16 cellular contexts compared by ENCODE assay signal in the genomic region with DNA sequence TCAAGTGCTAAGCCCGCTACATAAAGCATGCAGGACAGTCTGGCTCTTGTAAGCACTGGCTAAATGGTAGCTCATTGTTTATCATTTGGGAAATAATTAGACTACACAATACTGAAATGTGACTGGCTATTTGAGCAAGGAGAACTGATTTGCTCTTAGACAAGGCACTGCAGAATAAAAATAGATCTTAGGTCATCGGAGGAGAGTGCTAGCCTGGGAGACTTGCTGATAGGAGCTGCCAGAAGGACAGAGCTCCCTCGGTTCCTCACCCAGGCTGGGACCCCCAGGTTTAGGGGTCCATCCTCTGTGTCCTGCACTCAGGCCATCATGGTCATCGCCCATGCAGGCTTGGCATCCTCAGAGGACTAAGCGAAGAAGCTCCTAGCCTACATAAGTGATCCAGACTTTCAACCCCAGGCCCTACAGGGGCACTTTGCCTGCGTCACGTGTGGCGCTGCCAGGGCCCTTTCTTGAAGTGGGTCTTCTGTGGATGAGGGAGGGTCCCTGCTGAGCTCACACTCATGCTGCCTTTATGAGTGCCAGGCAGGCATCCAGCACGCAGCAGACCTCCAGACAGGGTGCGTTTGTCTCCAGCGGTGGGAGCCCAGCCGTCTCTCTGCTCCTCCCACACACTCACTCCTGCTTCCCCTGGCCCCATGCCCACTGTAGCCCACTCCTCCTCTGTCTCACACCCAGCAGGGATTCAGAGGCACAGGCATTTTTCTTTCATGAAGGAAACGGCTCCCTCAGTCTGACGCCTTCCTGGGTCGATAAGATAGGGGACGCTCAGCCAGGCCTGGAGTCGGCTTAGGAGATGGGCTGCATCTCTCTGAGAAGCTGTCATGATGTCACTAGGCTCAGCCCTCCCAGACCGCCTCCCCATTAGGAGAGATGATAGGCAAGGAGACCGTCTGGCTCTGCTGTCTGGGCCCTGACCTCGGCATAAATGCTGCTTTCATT.
DNase-seq lines count a peak whose midpoint lies in the region; ATAC-seq and TF ChIP-seq lines count a peak whose summit lies in the region.
"Had no signal": no experiment of that assay in that cellular context is flagged by ENCODE, and none has a peak within 500 bp of the region (broad histone marks: within the 10 kb centered on the region; RNA-seq: fewer than 3 reads in every experiment).

No MANE protein-coding gene starts in this region.

- no peaks in the 10 kb centered on the region for H3K36me3 Mint-ChIP-seq in mesothelial cell of epicardium
- H3K36me3 Mint-ChIP-seq: CD4-positive, alpha-beta memory T cell; stimulated activated naive B cell treated with anti-CD40 and anti-IgM and Interleukin-4, amounts not matched to agents 10 μg/mL and 1 μg/mL and 100 μg/mL, for 72 hours had no signal

- no peak for TF ChIP-seq CTCF in dorsolateral prefrontal cortex (IDR thresholded peaks at IDR 0.05 in 54 of 56, conservative IDR thresholded peaks at IDR 0.05 in 2 of 56; ENCODE audit: low read depth in 1 of 56, partially characterized antibody in 56 of 56)
- TF ChIP-seq CTCF in mesothelial cell of epicardium (IDR thresholded peaks at IDR 0.05; ENCODE audit: unreplicated experiment) = no peak
- TF ChIP-seq CTCF in PC-9 (conservative IDR thresholded peaks at IDR 0.05) = no peak

- H3K79me2 ChIP-seq in PC-9 (ENCODE audit: low read depth) = no peaks in the 10 kb centered on the region

- H3K27me3 ChIP-seq in dorsolateral prefrontal cortex (no peaks in the 10 kb centered on the region), PC-9 (ENCODE audit: insufficient read depth, low read depth) (peaks cover 43% of the 10 kb centered on the region; the same call in 1 of the 2 replicates)
- H3K27me3 ChIP-seq: SJSA1, upper lobe of left lung had no signal

- H3K27me3 Mint-ChIP-seq in mesothelial cell of epicardium (ENCODE audit: low read depth) = peaks cover 1% of the 10 kb centered on the region

- H2AFZ ChIP-seq in PC-9 = no peak overlapping the region

- peak overlapping the region; percentile 75 for H3K27ac Mint-ChIP-seq in mesothelial cell of epicardium
- H3K27ac Mint-ChIP-seq: activated T-helper 1 cell treated with anti-CD3 and anti-CD28 coated beads, Interleukin-12 subunit alpha, Interleukin-12 subunit beta, Interleukin-2, Interleukin-4 antibody, amounts not matched to agents 30 ng/mL and 10 ng/mL and 1 ng/mL, durations not matched to agents 14 hours and 24 hours and 36 hours; CD4-positive, alpha-beta memory T cell; stimulated activated naive B cell treated with anti-CD40 and anti-IgM and Interleukin-4, amounts not matched to agents 10 μg/mL and 1 μg/mL and 100 μg/mL, for 72 hours had no signal

- intact Hi-C loops in dorsolateral prefrontal cortex (cut with DNase I) = loop anchor here (2.0 to 10.0 kb wide), 2 partner anchors 40 to 122 kb away; no protein-coding TSS in a partner anchor
- intact Hi-C loops in PC-9 (cut with micrococcal nuclease; ENCODE audit: unreplicated experiment) = no loop called here

- no TSS peak for BruUV-seq in PC-9 (replicated peaks; lab: Mats Ljungman, UMichigan)

- no peaks in the 10 kb centered on the region for H3K9me3 ChIP-seq in PC-9 (ENCODE audit: insufficient read depth, low read depth)
- H3K9me3 ChIP-seq: SJSA1, upper lobe of left lung had no signal

- H3K9me3 Mint-ChIP-seq in mesothelial cell of epicardium = no peaks in the 10 kb centered on the region
- H3K9me3 Mint-ChIP-seq: activated T-helper 1 cell treated with anti-CD3 and anti-CD28 coated beads, Interleukin-12 subunit alpha, Interleukin-12 subunit beta, Interleukin-2, Interleukin-4 antibody, amounts not matched to agents 30 ng/mL and 10 ng/mL and 1 ng/mL, durations not matched to agents 14 hours and 24 hours and 36 hours; stimulated activated naive B cell treated with anti-CD40 and anti-IgM and Interleukin-4, amounts not matched to agents 10 μg/mL and 1 μg/mL and 100 μg/mL, for 72 hours had no signal

- H3K4me2 ChIP-seq in PC-9 = no peak overlapping the region

- ATAC-seq in HG03139 (IDR thresholded peaks at IDR 0.05; ENCODE audit: unreplicated experiment) = no peak
- ATAC-seq: stimulated activated naive B cell treated with anti-CD40 and anti-IgM and Interleukin-4, amounts not matched to agents 10 μg/mL and 1 μg/mL and 100 μg/mL, for 72 hours had no signal

- no peaks in the 10 kb centered on the region for H4K20me1 ChIP-seq in PC-9 (ENCODE audit: insufficient read depth)

- no peaks in the 10 kb centered on the region for H3F3A ChIP-seq in PC-9 (ENCODE audit: insufficient read depth, low read depth)

- 0 out of 2 replicates have a peak, but pooled peaks cover 4% of the 10 kb centered on the region for H3K4me1 ChIP-seq in PC-9 (replicated peaks; ENCODE audit: insufficient read depth)
- H3K4me1 ChIP-seq: upper lobe of left lung had no signal

- no peaks in the 10 kb centered on the region for H3K36me3 ChIP-seq in PC-9 (ENCODE audit: low read depth)
- H3K36me3 ChIP-seq: SJSA1, upper lobe of left lung had no signal

- CTCF ChIA-PET in PC-9 (lab: Charles Lee) = no interaction called here

- H3K27ac ChIP-seq in dorsolateral prefrontal cortex = peak overlapping the region in 49 of 59 donors; percentile 1 to 83 (median 62)
- no peak overlapping the region for H3K27ac ChIP-seq in PC-9
- H3K27ac ChIP-seq: SJSA1, upper lobe of left lung had no signal

- H3K4me3 ChIP-seq in dorsolateral prefrontal cortex (no peak overlapping the region), PC-9 (no peak overlapping the region)
- H3K4me3 ChIP-seq: SJSA1, upper lobe of left lung had no signal

- H3K4me3 Mint-ChIP-seq in mesothelial cell of epicardium = no peak overlapping the region
- H3K4me3 Mint-ChIP-seq: activated T-helper 1 cell treated with anti-CD3 and anti-CD28 coated beads, Interleukin-12 subunit alpha, Interleukin-12 subunit beta, Interleukin-2, Interleukin-4 antibody, amounts not matched to agents 30 ng/mL and 10 ng/mL and 1 ng/mL, durations not matched to agents 14 hours and 24 hours and 36 hours; CD4-positive, alpha-beta memory T cell; stimulated activated naive B cell treated with anti-CD40 and anti-IgM and Interleukin-4, amounts not matched to agents 10 μg/mL and 1 μg/mL and 100 μg/mL, for 72 hours had no signal

- POLR2A ChIA-PET in PC-9 (lab: Charles Lee; ENCODE audit: unreplicated experiment) = no interaction called here

- DNase-seq in COR-L47 (lab: John Stamatoyannopoulos, UW) (peak; percentile 76), NCI-H345 (lab: John Stamatoyannopoulos, UW) (peak; percentile 75), dorsolateral prefrontal cortex (no peak), mesothelial cell of epicardium (ENCODE audit: low spot score in 2 of 2, unreplicated experiment in 2 of 2) (peak; percentile 65 to 80), PC-9 (no peak), inferior parietal cortex (ENCODE audit: extremely low spot score) (no peak), GF-D8 (lab: John Stamatoyannopoulos, UW) (no peak)
- DNase-seq: CD4-positive, alpha-beta memory T cell; GOT3; NCI-H2081 treated with DMSO at 0.1 percent for 48 hours; small intestine; stimulated activated naive B cell treated with anti-CD40 and anti-IgM and Interleukin-4, amounts not matched to agents 10 μg/mL and 1 μg/mL and 100 μg/mL, for 72 hours had no signal

- no peaks in the 10 kb centered on the region for H3K9me2 ChIP-seq in PC-9 (ENCODE audit: insufficient read depth)

- peaks cover 61% of the 10 kb centered on the region for H3K4me1 Mint-ChIP-seq in mesothelial cell of epicardium
- H3K4me1 Mint-ChIP-seq: CD4-positive, alpha-beta memory T cell; stimulated activated naive B cell treated with anti-CD40 and anti-IgM and Interleukin-4, amounts not matched to agents 10 μg/mL and 1 μg/mL and 100 μg/mL, for 72 hours had no signal

Comparison
In these comparisons a context has a peak if more than half of its experiments do, and no peak if none do; other contexts are left out.
1. DNase-seq: peak in COR-L47 (single experiment), NCI-H345 (single experiment) and mesothelial cell of epicardium (2 of 2); none in dorsolateral prefrontal cortex (0 of 10), PC-9 (0 of 2), inferior parietal cortex (single experiment) and GF-D8 (single experiment).